Comparison of ENCODE assay signal across 1 cellular context in genomic region chr18:62894681-62895390, GRCh38.
TF ChIP-seq lines count a peak whose summit lies in the region.

No MANE protein-coding gene starts in this region.

TF ChIP-seq in GM23338, 12 proteins besides CTCF, POLR2A, EP300 and RAD21 (continued from another document):
- no peak for TF ChIP-seq NANOG (IDR thresholded peaks at IDR 0.05; ENCODE audit: borderline replicate concordance)
- TF ChIP-seq CREB1 (CRISPR knock-in tag; IDR thresholded peaks at IDR 0.05; ENCODE audit: low read depth) = no peak
- no peak for TF ChIP-seq EZH2phosphoT487 (IDR thresholded peaks at IDR 0.05; ENCODE audit: unreplicated experiment)
- no peak for TF ChIP-seq EZH2 (IDR thresholded peaks at IDR 0.05; ENCODE audit: low read depth, unreplicated experiment)
- no peak for TF ChIP-seq ETS1 (IDR thresholded peaks at IDR 0.05)
- no peak for TF ChIP-seq ZNF331 (CRISPR knock-in tag; IDR thresholded peaks at IDR 0.05; ENCODE audit: low read depth)
